In genomic region chr17:48610282-48611211, GRCh38 we compare ENCODE assay signal across 8 cellular contexts. TPM values are rescaled to one million over a fixed set of nuclear protein-coding genes. Genes with fewer than 3 reads are reported as not detected.
DNase-seq lines count a peak whose midpoint lies in the region; ATAC-seq, FAIRE-seq and TF ChIP-seq lines count a peak whose summit lies in the region.

Gene HOXB7, minus strand, starts transcription at chr17:48611017. Its CDS starts 99 bp downstream, at chr17:48610918.

- H3K9me2 ChIP-seq in PC-3 (replicated peaks; ENCODE audit: low read length), result no peaks in the 10 kb centered on the region
- no peaks in the 10 kb centered on the region for H3K9me2 ChIP-seq in hepatocyte (replicated peaks; ENCODE audit: insufficient read depth)

- H3K27me3 ChIP-seq in PC-3 (ENCODE audit: low read length), result peaks cover 34% of the 10 kb centered on the region
- peaks cover 96% of the 10 kb centered on the region for H3K27me3 ChIP-seq in hepatocyte

- peak within 1 kb of the TSS; percentile 80 for H2AFZ ChIP-seq in PC-3 (ENCODE audit: low read length)
- peak within 1 kb of the TSS; percentile 80 for H2AFZ ChIP-seq in hepatocyte

- no peaks in the 10 kb centered on the region for H3K9me3 Mint-ChIP-seq in activated naive CD4-positive, alpha-beta T cell treated with anti-CD3 and anti-CD28 coated beads, Interleukin-2, amount 10 ng/mL, durations not matched to agents 7 days and 5 days

- BruUV-seq in PC-3 (replicated peaks; lab: Mats Ljungman, UMichigan), result no TSS peak

- H3F3A ChIP-seq in PC-3 (ENCODE audit: low read length, unreplicated experiment), result no peaks in the 10 kb centered on the region

- ATAC-seq in PC-3 (no peak), HG03039 (IDR thresholded peaks at IDR 0.05; ENCODE audit: unreplicated experiment) (no peak)

- H3K36me3 ChIP-seq in PC-3 (ENCODE audit: low read depth, low read length) (no peaks in the 10 kb centered on the region), hepatocyte (replicated peaks; ENCODE audit: insufficient read depth, low read depth) (no peaks in the 10 kb centered on the region)

- peaks cover 100% of the 10 kb centered on the region for H3K27me3 Mint-ChIP-seq in activated naive CD4-positive, alpha-beta T cell treated with anti-CD3 and anti-CD28 coated beads, Interleukin-2, amount 10 ng/mL, durations not matched to agents 7 days and 5 days

- no peak for DNase-seq in H54 (ENCODE audit: insufficient read length, low spot score)
- no peak for DNase-seq in PC-3
- peak; percentile 77 for DNase-seq in activated naive CD4-positive, alpha-beta T cell treated with anti-CD3 and anti-CD28 coated beads, Interleukin-2, amount 10 ng/mL, durations not matched to agents 7 days and 5 days
- DNase-seq in hepatocyte (ENCODE audit: low spot score), result peak; percentile 65
- DNase-seq in skeletal muscle cell (ENCODE audit: low read depth), result no peak
- DNase-seq in middle frontal gyrus (ENCODE audit: extremely low spot score, low spot score), result no peak

- CTCF ChIA-PET in PC-3 (lab: Charles Lee), result no interaction called here
- CTCF ChIA-PET in activated naive CD4-positive, alpha-beta T cell treated with anti-CD3 and anti-CD28 coated beads, Interleukin-2, amount 10 ng/mL, durations not matched to agents 7 days and 5 days (lab: Charles Lee), result interaction anchor here (1.1 to 1.7 kb wide), 2 partner anchors 8 to 17 kb away, joined by 5 to 8 read pairs; partner anchors contain the start of gene HOXB5

- H3K4me1 ChIP-seq in PC-3 (ENCODE audit: insufficient read depth, low read length) (peaks cover 12% of the 10 kb centered on the region), hepatocyte (ENCODE audit: insufficient read depth) (no peaks in the 10 kb centered on the region)

- no peak within 1 kb of the TSS; the same call in 1 of the 2 replicates for H3K9ac ChIP-seq in PC-3 (ENCODE audit: low read length)

- peak; percentile 63 for TF ChIP-seq POLR2A in H54 (IDR thresholded peaks at IDR 0.05; ENCODE audit: low read depth, low read length)

- H3K79me2 ChIP-seq in PC-3 (ENCODE audit: low read length) (no peaks in the 10 kb centered on the region), hepatocyte (no peaks in the 10 kb centered on the region)

- POLR2A ChIA-PET in PC-3 (lab: Charles Lee; ENCODE audit: unreplicated experiment), result no interaction called here

- H3K36me3 Mint-ChIP-seq in activated naive CD4-positive, alpha-beta T cell treated with anti-CD3 and anti-CD28 coated beads, Interleukin-2, amount 10 ng/mL, durations not matched to agents 7 days and 5 days, result no peaks in the 10 kb centered on the region

- no peaks in the 10 kb centered on the region for H4K20me1 ChIP-seq in PC-3 (ENCODE audit: low read length)
- no peaks in the 10 kb centered on the region for H4K20me1 ChIP-seq in hepatocyte (ENCODE audit: insufficient read depth, poor library complexity, severe bottlenecking)

- intact Hi-C loops in PC-3 (cut with micrococcal nuclease), result no loop called here

- FAIRE-seq in H54 (lab: Jason Lieb, UNC), result no peak

- H3K4me2 ChIP-seq in PC-3 (ENCODE audit: low read length) (peak within 1 kb of the TSS; percentile 84), hepatocyte (peak within 1 kb of the TSS; percentile 78)

- peak within 1 kb of the TSS; percentile 79 for H3K27ac ChIP-seq in C4-2B
- no peak within 1 kb of the TSS for H3K27ac ChIP-seq in PC-3 (ENCODE audit: low read length)
- H3K27ac ChIP-seq in hepatocyte, result peak within 1 kb of the TSS; percentile 77

- 3% methylated on average over 78 of the region's 79 CpGs for WGBS in hepatocyte (ENCODE audit: low lambda C conversion rate, missing lambda C conversion rate)

- TF ChIP-seq CTCF in C4-2B (conservative IDR thresholded peaks at IDR 0.05), result no peak
- no peak for TF ChIP-seq CTCF in PC-3 (conservative IDR thresholded peaks at IDR 0.05; ENCODE audit: low read depth, low read length)
- no peak for TF ChIP-seq CTCF in hepatocyte (IDR thresholded peaks at IDR 0.05; ENCODE audit: poor library complexity)

- H3K27ac Mint-ChIP-seq in activated naive CD4-positive, alpha-beta T cell treated with anti-CD3 and anti-CD28 coated beads, Interleukin-2, amount 10 ng/mL, durations not matched to agents 7 days and 5 days, result peak within 1 kb of the TSS; percentile 61

- peaks cover 37% of the 10 kb centered on the region for H3K4me1 Mint-ChIP-seq in activated naive CD4-positive, alpha-beta T cell treated with anti-CD3 and anti-CD28 coated beads, Interleukin-2, amount 10 ng/mL, durations not matched to agents 7 days and 5 days

- H3K9me3 ChIP-seq in PC-3 (ENCODE audit: low read length) (no peaks in the 10 kb centered on the region), hepatocyte (ENCODE audit: low read depth) (no peaks in the 10 kb centered on the region)

- H3K4me3 ChIP-seq in PC-3 (ENCODE audit: low read length) (peak within 1 kb of the TSS; percentile 61), hepatocyte (peak within 1 kb of the TSS; percentile 28), skeletal muscle cell (ENCODE audit: low read depth, low read length) (peak within 1 kb of the TSS; percentile 53)

- peak within 1 kb of the TSS; percentile 83 for H3K4me3 Mint-ChIP-seq in activated naive CD4-positive, alpha-beta T cell treated with anti-CD3 and anti-CD28 coated beads, Interleukin-2, amount 10 ng/mL, durations not matched to agents 7 days and 5 days

RNA-seq across cellular contexts. Expression of gene HOXB7, which starts in this region (rescaled TPM):
- total RNA-seq in PC-3 (2014; rRNA removed) (not detected in 2 replicates), hepatocyte (4.1 and 6.7 TPM in 2 replicates)
- 13.7 and 15.9 TPM in 2 replicates for polyA plus RNA-seq in hepatocyte

Comparison
In these comparisons a context has a peak if more than half of its experiments do, and no peak if none do; other contexts are left out.
1. DNase-seq: peak in activated naive CD4-positive, alpha-beta T cell treated with anti-CD3 and anti-CD28 coated beads, Interleukin-2, amount 10 ng/mL, durations not matched to agents 7 days and 5 days (single experiment) and hepatocyte (single experiment); none in H54 (single experiment), PC-3 (single experiment), skeletal muscle cell (single experiment) and middle frontal gyrus (single experiment).
2. Peak in every context shown above with its lines, with median percentiles within 50 percentile points of each other: H3K4me3 ChIP-seq.